Comparison of ENCODE assay signal across 1 cellular context in the genomic region with DNA sequence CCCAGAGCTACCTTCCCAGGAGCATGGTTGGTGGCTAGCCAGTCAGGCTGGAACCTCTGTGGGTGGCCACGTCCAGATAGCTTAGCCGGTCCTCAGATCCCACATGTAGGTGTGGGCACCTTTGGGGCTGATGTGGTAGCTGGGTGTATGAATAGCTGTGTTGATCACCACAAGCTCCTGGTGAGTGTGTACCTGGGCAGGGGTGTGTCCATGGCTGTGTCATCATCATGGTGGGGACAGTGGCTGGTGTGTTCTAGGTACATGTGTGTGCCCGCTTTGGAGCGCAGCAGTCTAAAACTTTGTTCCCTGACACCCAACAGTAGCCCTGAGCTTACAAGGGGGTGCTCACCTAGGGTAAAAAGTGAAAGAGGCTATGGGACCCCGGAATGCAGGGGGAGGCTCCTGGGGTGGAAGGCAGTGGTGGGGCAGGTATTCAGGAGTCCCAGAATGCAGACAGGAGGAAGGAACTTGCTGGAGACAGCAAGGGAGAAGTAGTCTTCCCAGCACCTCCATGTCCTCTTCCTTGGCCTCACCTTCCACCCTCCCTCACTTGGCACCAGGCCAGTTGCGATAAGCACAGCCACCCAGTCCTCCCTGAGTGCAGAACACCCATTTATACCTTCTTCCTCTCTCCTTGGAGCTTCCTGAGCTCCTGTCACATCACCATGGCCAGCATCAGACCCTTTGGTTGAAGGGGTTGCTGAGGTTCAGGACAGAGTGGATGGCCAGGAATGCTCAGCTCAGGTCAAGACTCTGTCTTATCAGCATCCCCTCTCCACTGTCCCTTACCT.
TF ChIP-seq lines count a peak whose summit lies in the region.

No MANE protein-coding gene starts in this region.

TF ChIP-seq in H1, 55 proteins besides CTCF, POLR2A, EP300 and RAD21:
- TF ChIP-seq JUND (IDR thresholded peaks at IDR 0.05; ENCODE audit: low read length) (no peak), TCF12 (IDR thresholded peaks at IDR 0.05; ENCODE audit: low read depth, low read length) (no peak), RNF2 (IDR thresholded peaks at IDR 0.05; ENCODE audit: borderline replicate concordance, low read depth, low read length, missing control alignments, poor library complexity, severe bottlenecking) (no peak), FOSL1 (IDR thresholded peaks at IDR 0.05; ENCODE audit: insufficient read depth, low read depth, low read length) (no peak), JUN (IDR thresholded peaks at IDR 0.05; ENCODE audit: low read depth, low read length) (no peak), RFX5 (IDR thresholded peaks at IDR 0.05; ENCODE audit: borderline replicate concordance, low read depth, low read length) (no peak), GTF2F1 (IDR thresholded peaks at IDR 0.05; ENCODE audit: borderline replicate concordance, low read depth, low read length) (no peak), SUZ12 (IDR thresholded peaks at IDR 0.05; ENCODE audit: low read length) (no peak), SRF (IDR thresholded peaks at IDR 0.05; ENCODE audit: low read depth, low read length) (no peak), CTBP2 (IDR thresholded peaks at IDR 0.05; ENCODE audit: borderline replicate concordance, insufficient read depth, insufficient read length, low read length) (no peak), NRF1 (IDR thresholded peaks at IDR 0.05; ENCODE audit: low read depth, low read length) (no peak), YY1 (IDR thresholded peaks at IDR 0.05; ENCODE audit: low read depth, low read length) (no peak), SP4 (IDR thresholded peaks at IDR 0.05; ENCODE audit: low read length) (no peak), CHD2 (IDR thresholded peaks at IDR 0.05; ENCODE audit: low read length) (no peak), CHD1 (IDR thresholded peaks at IDR 0.05; ENCODE audit: low read depth, low read length) (no peak), KDM1A (IDR thresholded peaks at IDR 0.05; ENCODE audit: borderline replicate concordance, low read length) (no peak)
- TF ChIP-seq, protein P1, sequence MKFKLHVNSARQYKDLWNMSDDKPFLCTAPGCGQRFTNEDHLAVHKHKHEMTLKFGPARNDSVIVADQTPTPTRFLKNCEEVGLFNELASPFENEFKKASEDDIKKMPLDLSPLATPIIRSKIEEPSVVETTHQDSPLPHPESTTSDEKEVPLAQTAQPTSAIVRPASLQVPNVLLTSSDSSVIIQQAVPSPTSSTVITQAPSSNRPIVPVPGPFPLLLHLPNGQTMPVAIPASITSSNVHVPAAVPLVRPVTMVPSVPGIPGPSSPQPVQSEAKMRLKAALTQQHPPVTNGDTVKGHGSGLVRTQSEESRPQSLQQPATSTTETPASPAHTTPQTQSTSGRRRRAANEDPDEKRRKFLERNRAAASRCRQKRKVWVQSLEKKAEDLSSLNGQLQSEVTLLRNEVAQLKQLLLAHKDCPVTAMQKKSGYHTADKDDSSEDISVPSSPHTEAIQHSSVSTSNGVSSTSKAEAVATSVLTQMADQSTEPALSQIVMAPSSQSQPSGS (IDR thresholded peaks at IDR 0.05; ENCODE audit: low read length), result no peak
- TF ChIP-seq, protein P2, sequence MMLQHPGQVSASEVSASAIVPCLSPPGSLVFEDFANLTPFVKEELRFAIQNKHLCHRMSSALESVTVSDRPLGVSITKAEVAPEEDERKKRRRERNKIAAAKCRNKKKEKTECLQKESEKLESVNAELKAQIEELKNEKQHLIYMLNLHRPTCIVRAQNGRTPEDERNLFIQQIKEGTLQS (IDR thresholded peaks at IDR 0.05; ENCODE audit: insufficient read depth, low read depth, low read length), result no peak
- TF ChIP-seq, protein P3, sequence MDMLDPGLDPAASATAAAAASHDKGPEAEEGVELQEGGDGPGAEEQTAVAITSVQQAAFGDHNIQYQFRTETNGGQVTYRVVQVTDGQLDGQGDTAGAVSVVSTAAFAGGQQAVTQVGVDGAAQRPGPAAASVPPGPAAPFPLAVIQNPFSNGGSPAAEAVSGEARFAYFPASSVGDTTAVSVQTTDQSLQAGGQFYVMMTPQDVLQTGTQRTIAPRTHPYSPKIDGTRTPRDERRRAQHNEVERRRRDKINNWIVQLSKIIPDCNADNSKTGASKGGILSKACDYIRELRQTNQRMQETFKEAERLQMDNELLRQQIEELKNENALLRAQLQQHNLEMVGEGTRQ (IDR thresholded peaks at IDR 0.05; ENCODE audit: low read length), result no peak
